Comparison of ENCODE assay signal across 21 cellular contexts in the genomic region with DNA sequence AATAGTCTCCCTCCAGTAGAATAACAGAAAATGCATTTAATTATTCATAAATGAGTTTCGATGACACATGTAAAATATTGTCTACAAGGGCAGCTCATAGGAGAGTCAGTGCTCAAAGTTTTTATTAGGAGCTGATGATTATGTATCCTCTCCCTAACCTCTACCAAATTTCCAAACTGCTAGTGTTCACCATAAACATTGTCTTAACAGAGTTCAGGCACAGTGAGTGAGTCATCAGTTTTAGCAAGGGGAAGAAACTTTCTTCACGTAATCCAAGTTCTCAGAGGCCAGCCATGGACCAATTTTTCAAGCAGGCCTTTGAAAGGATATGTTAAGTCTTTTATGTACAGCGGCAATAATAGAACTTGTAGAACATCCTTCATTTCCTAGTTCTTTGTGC.
"Had no signal": no experiment of that assay in that cellular context is flagged by ENCODE, and none has a peak within 500 bp of the region (broad histone marks: within the 10 kb centered on the region; RNA-seq: fewer than 3 reads in every experiment).

No MANE protein-coding gene starts in this region.

- H3K9me3 ChIP-seq: esophagus squamous epithelium, pancreas, right lobe of liver, stomach, tibial artery had no signal

- H3K27me3 ChIP-seq: esophagus squamous epithelium, hepatocyte, left lung, pancreas, right lobe of liver, stomach, tibial artery had no signal

- H3K36me3 ChIP-seq: esophagus squamous epithelium, left lung, pancreas, right lobe of liver, stomach, tibial artery had no signal

- H3K4me3 ChIP-seq: coronary artery, esophagus squamous epithelium, hepatocyte, left lung, pancreas, right lobe of liver, smooth muscle cell, stomach, tibial artery had no signal

- H3K4me1 ChIP-seq: esophagus squamous epithelium, left lung, pancreas, right lobe of liver, stomach, tibial artery had no signal

- H3K27ac ChIP-seq: coronary artery, esophagus squamous epithelium, hepatocyte, left lung, pancreas, right lobe of liver, stomach, tibial artery had no signal

- H3K79me2 ChIP-seq: hepatocyte had no signal

- H3K4me2 ChIP-seq: hepatocyte, smooth muscle cell had no signal

- H2AFZ ChIP-seq: hepatocyte had no signal

- ATAC-seq: left lung; natural killer cell; pancreas; right lobe of liver; stimulated activated effector memory CD8-positive, alpha-beta T cell treated with anti-CD3 and anti-CD28 coated beads, Interleukin-12 subunit alpha, Interleukin-12 subunit beta, amount 100 ng/mL, for 72 hours had no signal

- DNase-seq: dermis blood vessel endothelial cell; effector memory CD4-positive, alpha-beta T cell; erythroblast; esophagus squamous epithelium; head of caudate nucleus; kidney; left lung; natural killer cell; occipital lobe; pancreas; right lobe of liver; stimulated activated CD4-positive, alpha-beta T cell treated with anti-CD3 and anti-CD28 coated beads, Interleukin-12 subunit alpha, Interleukin-12 subunit beta, amount 100 ng/mL, for 4 hours; stimulated activated CD4-positive, alpha-beta T cell treated with anti-CD3 and anti-CD28 coated beads, Interleukin-2, amount 100 ng/mL, for 24 hours; stimulated activated CD4-positive, alpha-beta T cell treated with anti-CD3 and anti-CD28 coated beads, Interleukin-4, amount 100 ng/mL, for 24 hours; stimulated activated naive CD4-positive, alpha-beta T cell treated with Interleukin-2 at 50 U/mL for 16 hours; stomach; tibial artery had no signal
